In the genomic region with DNA sequence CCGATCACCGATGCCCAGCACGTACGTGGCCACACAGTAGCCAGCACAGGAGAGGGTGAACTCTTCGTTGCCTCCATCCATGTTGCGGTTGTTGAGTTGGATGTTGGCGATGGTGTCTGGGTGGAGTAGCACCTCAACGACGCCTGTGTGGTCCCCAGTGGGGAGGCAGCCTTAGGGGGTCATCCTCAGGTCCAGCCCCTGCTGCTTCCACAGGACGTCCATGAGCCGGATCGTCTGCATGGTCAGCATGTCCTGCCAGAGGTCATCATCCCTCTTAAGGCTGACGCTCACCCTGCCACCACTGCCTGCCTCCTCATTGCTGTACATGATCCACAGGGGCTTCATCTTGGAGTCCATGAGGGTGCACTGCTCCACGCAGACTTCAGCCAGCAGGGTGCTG, we compare ENCODE assay signal across 23 cellular contexts.
"Had no signal": no experiment of that assay in that cellular context is flagged by ENCODE, and none has a peak within 500 bp of the region (broad histone marks: within the 10 kb centered on the region; RNA-seq: fewer than 3 reads in every experiment).

No MANE protein-coding gene starts in this region.

- ATAC-seq: effector memory CD8-positive, alpha-beta T cell; esophagus mucosa; foreskin keratinocyte; gastroesophageal sphincter; heart left ventricle; left cardiac atrium; left lung; left ventricle myocardium superior; lower lobe of right lung had no signal

- H3K4me3 Mint-ChIP-seq: dendritic cell treated with granulocyte-macrophage colony-stimulating factor and Interleukin-4, amounts not matched to agents 40 ng/mL and 50 ng/mL, for 4 days; effector memory CD8-positive, alpha-beta T cell; endodermal cell had no signal

- H3K9me3 Mint-ChIP-seq: endodermal cell had no signal

- H3K4me3 ChIP-seq: colonic mucosa, gastroesophageal sphincter, heart left ventricle, hepatocyte, left lung, lower lobe of right lung had no signal

- H3K9me3 ChIP-seq: colonic mucosa, gastroesophageal sphincter, heart left ventricle, left lung, lower lobe of right lung had no signal

- H3K79me2 ChIP-seq: hepatocyte had no signal

- H2AFZ ChIP-seq: hepatocyte had no signal

- H3K36me3 ChIP-seq: colonic mucosa, gastroesophageal sphincter, heart left ventricle, left lung, lower lobe of right lung had no signal

- H3K27me3 ChIP-seq: colonic mucosa, foreskin keratinocyte, gastroesophageal sphincter, heart left ventricle, hepatocyte, left lung had no signal

- H3K27me3 Mint-ChIP-seq: dendritic cell treated with granulocyte-macrophage colony-stimulating factor and Interleukin-4, amounts not matched to agents 40 ng/mL and 50 ng/mL, for 4 days had no signal

- DNase-seq: colonic mucosa; cortex of kidney; effector CD8-positive, alpha-beta T cell; effector memory CD8-positive, alpha-beta T cell; endodermal cell; erythroblast; foreskin keratinocyte; heart left ventricle; left cardiac atrium; left lung; left ventricle myocardium superior; lower lobe of right lung; mesenchymal stem cell; midbrain had no signal

- H3K4me1 Mint-ChIP-seq: endodermal cell had no signal

- H3K4me1 ChIP-seq: colonic mucosa, foreskin keratinocyte, gastroesophageal sphincter, heart left ventricle, left lung, lower lobe of right lung had no signal

- H3K27ac Mint-ChIP-seq: dendritic cell treated with granulocyte-macrophage colony-stimulating factor and Interleukin-4, amounts not matched to agents 40 ng/mL and 50 ng/mL, for 4 days; effector memory CD8-positive, alpha-beta T cell; endodermal cell had no signal

- H3K27ac ChIP-seq: colonic mucosa, epithelial cell of prostate, foreskin keratinocyte, gastroesophageal sphincter, heart left ventricle, hepatocyte, left lung, lower lobe of right lung had no signal

- FAIRE-seq: endometrium, frontal cortex, islet of Langerhans, keratinocyte had no signal

- H3K4me2 ChIP-seq: hepatocyte had no signal
